19 cellular contexts compared by ENCODE assay signal in genomic region chr17:55294042-55294751, GRCh38. TPM values are rescaled to one million over a fixed set of nuclear protein-coding genes. Genes with fewer than 3 reads are reported as not detected.
DNase-seq lines count a peak whose midpoint lies in the region; ATAC-seq and TF ChIP-seq lines count a peak whose summit lies in the region.
"Had no signal": no experiment of that assay in that cellular context is flagged by ENCODE, and none has a peak within 500 bp of the region (broad histone marks: within the 10 kb centered on the region; RNA-seq: fewer than 3 reads in every experiment).

No MANE protein-coding gene starts in this region.

- H3K27ac ChIP-seq in cingulate gyrus (ENCODE audit: low read depth, low read length) (peak overlapping the region; percentile 4), sigmoid colon (peak overlapping the region; percentile 2 to 82 (median 38))

- DNase-seq in CD14-positive monocyte (ENCODE audit: low spot score): no peak
- DNase-seq in KBM-7: peak; percentile 58
- no peak for DNase-seq in sigmoid colon
- DNase-seq in DMS53 treated with DMSO at 0.1 percent for 48 hours (lab: John Stamatoyannopoulos, UW; ENCODE audit: unreplicated experiment): no peak
- no peak for DNase-seq in activated naive CD8-positive, alpha-beta T cell treated with anti-CD3 and anti-CD28 coated beads for 36 hours
- DNase-seq in kidney glomerular epithelial cell (lab: John Stamatoyannopoulos, UW): no peak
- DNase-seq: activated CD4-positive, alpha-beta T cell treated with anti-CD3 and anti-CD28 coated beads, Interleukin-2, amount 50 U/mL, for 4 hours; activated naive CD8-positive, alpha-beta T cell treated with anti-CD3 and anti-CD28 coated beads, Interleukin-2, amount 50 U/mL, for 24 hours; activated T-cell treated with anti-CD3 and anti-CD28 coated beads, Interleukin-2, amount 50 U/mL, for 4 hours; CD4-positive, alpha-beta T cell; NCI-H1436 treated with DMSO at 0.1 percent for 48 hours; NCI-H226; NK-92 treated with Interleukin-12 subunit alpha and Interleukin-12 subunit beta, amount 100 ng/mL, for 24 hours; SHP77; substantia nigra had no signal

- H3K27ac Mint-ChIP-seq in CD14-positive monocyte: peak overlapping the region in 2 of 7 donors; percentile 18 to 21
- no peak overlapping the region for H3K27ac Mint-ChIP-seq in activated naive CD8-positive, alpha-beta T cell treated with anti-CD3 and anti-CD28 coated beads for 36 hours
- H3K27ac Mint-ChIP-seq: activated naive CD8-positive, alpha-beta T cell treated with anti-CD3 and anti-CD28 coated beads, Interleukin-2, amount 50 U/mL, for 24 hours; CD4-positive, alpha-beta T cell had no signal

- peaks cover 0 to 5% (median 1%) of the 10 kb centered on the region in 4 donors for H3K36me3 ChIP-seq in sigmoid colon

- peaks cover 13% of the 10 kb centered on the region for H3K4me1 Mint-ChIP-seq in CD14-positive monocyte
- H3K4me1 Mint-ChIP-seq in activated naive CD8-positive, alpha-beta T cell treated with anti-CD3 and anti-CD28 coated beads for 36 hours: no peaks in the 10 kb centered on the region
- H3K4me1 Mint-ChIP-seq: activated naive CD8-positive, alpha-beta T cell treated with anti-CD3 and anti-CD28 coated beads, Interleukin-2, amount 50 U/mL, for 24 hours; central memory CD8-positive, alpha-beta T cell had no signal

- WGBS in sigmoid colon, 2 donors: 56 to 86% methylated on average over 13 of the region's 13 CpGs

- TF ChIP-seq EP300 in sigmoid colon (IDR thresholded peaks at IDR 0.05): no peak

- no peak for ATAC-seq in GM21515 (IDR thresholded peaks at IDR 0.05; ENCODE audit: unreplicated experiment)
- ATAC-seq: activated naive CD8-positive, alpha-beta T cell treated with anti-CD3 and anti-CD28 coated beads, Interleukin-2, amount 50 U/mL, for 24 hours; activated T-cell treated with anti-CD3 and anti-CD28 coated beads, Interleukin-2, amount 50 U/mL, for 4 hours had no signal

- peak overlapping the region; percentile 38 to 83 for H3K4me3 Mint-ChIP-seq in CD14-positive monocyte
- H3K4me3 Mint-ChIP-seq in activated naive CD8-positive, alpha-beta T cell treated with anti-CD3 and anti-CD28 coated beads for 36 hours: no peak overlapping the region
- H3K4me3 Mint-ChIP-seq: activated naive CD8-positive, alpha-beta T cell treated with anti-CD3 and anti-CD28 coated beads, Interleukin-2, amount 50 U/mL, for 24 hours; activated T-cell treated with anti-CD3 and anti-CD28 coated beads, Interleukin-2, amount 50 U/mL, for 4 hours; CD4-positive, alpha-beta T cell; central memory CD8-positive, alpha-beta T cell had no signal

- no peak for TF ChIP-seq POLR2A in sigmoid colon (IDR thresholded peaks at IDR 0.05)

- H3K9me3 ChIP-seq in sigmoid colon: no peaks in the 10 kb centered on the region

- TF ChIP-seq CTCF in CD14-positive monocyte (IDR thresholded peaks at IDR 0.05): no peak
- no peak for TF ChIP-seq CTCF in sigmoid colon (IDR thresholded peaks at IDR 0.05)

- intact Hi-C loops in CD14-positive monocyte (cut with micrococcal nuclease) (loop anchor here in 1 of 2 donors (2.0 kb wide), 1 partner anchor 301 kb away; no protein-coding TSS in a partner anchor), sigmoid colon (cut with DNase I) (loop anchor here (5.0 kb wide), 1 partner anchor 53 kb away; no protein-coding TSS in a partner anchor)

- H3K4me3 ChIP-seq in sigmoid colon: no peak overlapping the region

- H3K27me3 ChIP-seq in sigmoid colon: no peaks in the 10 kb centered on the region

- peaks cover 0 to 38% (median 31%) of the 10 kb centered on the region in 4 donors for H3K4me1 ChIP-seq in sigmoid colon

- H3K27me3 Mint-ChIP-seq in CD14-positive monocyte (ENCODE audit: low read depth in 3 of 3): peaks cover 0 to 2% (median 0%) of the 10 kb centered on the region in 3 donors
- H3K27me3 Mint-ChIP-seq in activated naive CD8-positive, alpha-beta T cell treated with anti-CD3 and anti-CD28 coated beads for 36 hours: no peaks in the 10 kb centered on the region
- H3K27me3 Mint-ChIP-seq: activated naive CD8-positive, alpha-beta T cell treated with anti-CD3 and anti-CD28 coated beads, Interleukin-2, amount 50 U/mL, for 24 hours; CD4-positive, alpha-beta T cell; central memory CD8-positive, alpha-beta T cell had no signal

- peaks cover 0 to 2% (median 0%) of the 10 kb centered on the region in 7 donors for H3K9me3 Mint-ChIP-seq in CD14-positive monocyte
- H3K9me3 Mint-ChIP-seq in activated naive CD8-positive, alpha-beta T cell treated with anti-CD3 and anti-CD28 coated beads for 36 hours: no peaks in the 10 kb centered on the region
- H3K9me3 Mint-ChIP-seq: activated naive CD8-positive, alpha-beta T cell treated with anti-CD3 and anti-CD28 coated beads, Interleukin-2, amount 50 U/mL, for 24 hours; activated T-cell treated with anti-CD3 and anti-CD28 coated beads, Interleukin-2, amount 50 U/mL, for 4 hours; CD4-positive, alpha-beta T cell; central memory CD8-positive, alpha-beta T cell had no signal

- in situ Hi-C loops in KBM-7 (cut with MboI; ENCODE audit: low pct_unique_long_range_greater_than_20kb, low sequenced_read_pairs): no loop called here

- no peaks in the 10 kb centered on the region for H3K36me3 Mint-ChIP-seq in CD14-positive monocyte
- no peaks in the 10 kb centered on the region for H3K36me3 Mint-ChIP-seq in activated naive CD8-positive, alpha-beta T cell treated with anti-CD3 and anti-CD28 coated beads for 36 hours

RNA-seq across cellular contexts. Expression of gene HLF, which starts 29.4 kb away (rescaled TPM):
- not detected for polyA plus RNA-seq in CD14-positive monocyte
- 10 to 100 TPM; 41.7 to 54.0 (median 49.4) TPM for total RNA-seq in sigmoid colon
- 1 to 10 TPM in 2 of 3 donors, under 1 TPM in 1; 0.92 to 3.1 (median 3.0) TPM for polyA plus RNA-seq in sigmoid colon
- under 1 TPM; 0.19 to 0.32 TPM for total RNA-seq in activated naive CD8-positive, alpha-beta T cell treated with anti-CD3 and anti-CD28 coated beads for 36 hours
- total RNA-seq: lung microvascular endothelial cell had no signal

Comparison
In these comparisons a context has a peak if more than half of its experiments do, and no peak if none do; other contexts are left out.
1. RNA of gene HLF, which starts 29.4 kb away (total RNA-seq): 41.7 to 54.0 TPM in sigmoid colon; 0.19 to 0.32 TPM in activated naive CD8-positive, alpha-beta T cell treated with anti-CD3 and anti-CD28 coated beads for 36 hours; every median in the first group is over 10 times any median in the second.